In genomic region chr9:107155244-107155817, GRCh38 we compare ENCODE assay signal across 17 cellular contexts.
DNase-seq lines count a peak whose midpoint lies in the region; ATAC-seq and TF ChIP-seq lines count a peak whose summit lies in the region.
"Had no signal": no experiment of that assay in that cellular context is flagged by ENCODE, and none has a peak within 500 bp of the region (broad histone marks: within the 10 kb centered on the region; RNA-seq: fewer than 3 reads in every experiment).

No MANE protein-coding gene starts in this region.

- H3K9me3 ChIP-seq in left ventricle myocardium inferior (replicated peaks), result peaks cover 15% of the 10 kb centered on the region
- H3K9me3 ChIP-seq in OCI-LY1 (ENCODE audit: low read length), result no peaks in the 10 kb centered on the region
- H3K9me3 ChIP-seq: tibial artery had no signal

- H3K27me3 ChIP-seq in left ventricle myocardium inferior (ENCODE audit: low read depth), result no peaks in the 10 kb centered on the region
- no peaks in the 10 kb centered on the region for H3K27me3 ChIP-seq in OCI-LY1 (ENCODE audit: insufficient read depth, low read length)
- H3K27me3 ChIP-seq: tibial artery had no signal

- H3K4me2 ChIP-seq in OCI-LY1 (ENCODE audit: low read length), result no peak overlapping the region

- H3K4me1 ChIP-seq in left ventricle myocardium inferior, result no peaks in the 10 kb centered on the region
- no peaks in the 10 kb centered on the region for H3K4me1 ChIP-seq in OCI-LY1 (ENCODE audit: insufficient read depth, low read length, severe bottlenecking)
- H3K4me1 ChIP-seq: tibial artery had no signal

- H3K9me2 ChIP-seq in OCI-LY1 (ENCODE audit: low read depth, low read length), result no peaks in the 10 kb centered on the region

- TF ChIP-seq CTCF in left ventricle myocardium inferior (IDR thresholded peaks at IDR 0.05; ENCODE audit: borderline replicate concordance) (peak; percentile 23), OCI-LY1 (IDR thresholded peaks at IDR 0.05; ENCODE audit: low read length) (peak; percentile 28; the same call in 1 of the 2 replicates), fibroblast of mammary gland (conservative IDR thresholded peaks at IDR 0.05; ENCODE audit: control insufficient read depth, insufficient read depth, low read depth, low read length) (peak; percentile 31), retinal pigment epithelial cell (conservative IDR thresholded peaks at IDR 0.05; ENCODE audit: low read depth, low read length) (peak; percentile 29)

- no peak overlapping the region for H3K4me3 ChIP-seq in left ventricle myocardium inferior
- H3K4me3 ChIP-seq in OCI-LY1 (ENCODE audit: low read depth, low read length, poor library complexity, severe bottlenecking), result no peak overlapping the region
- H3K4me3 ChIP-seq in fibroblast of mammary gland (ENCODE audit: control insufficient read depth, low read depth, low read length), result no peak overlapping the region
- H3K4me3 ChIP-seq in retinal pigment epithelial cell (ENCODE audit: low read length), result no peak overlapping the region
- H3K4me3 ChIP-seq: lung, tibial artery had no signal

- intact Hi-C loops in left ventricle myocardium inferior (cut with micrococcal nuclease), result no loop called here
- intact Hi-C loops in Right ventricle myocardium superior (cut with DNase I), result no loop called here

- no peaks in the 10 kb centered on the region for H4K20me1 ChIP-seq in OCI-LY1 (ENCODE audit: insufficient read depth, low read length)

- no peak overlapping the region for H3K9ac ChIP-seq in OCI-LY1 (ENCODE audit: low read length)

- ATAC-seq in Right ventricle myocardium superior (ENCODE audit: poor library complexity) (no peak), HG03439 (IDR thresholded peaks at IDR 0.05; ENCODE audit: unreplicated experiment) (no peak), HG03469 (IDR thresholded peaks at IDR 0.05; ENCODE audit: unreplicated experiment) (no peak)
- ATAC-seq: natural killer cell treated with Interleukin-12 subunit alpha and Interleukin-12 subunit beta and Interleukin-15 and Interleukin-18, amount 100 ng/mL, for 72 hours had no signal

- no peak overlapping the region for H2AFZ ChIP-seq in OCI-LY1 (ENCODE audit: low read length)

- DNase-seq in left ventricle myocardium inferior (no peak), Right ventricle myocardium superior (no peak), fibroblast of mammary gland (ENCODE audit: low read depth) (no peak), retinal pigment epithelial cell (ENCODE audit: low read depth) (no peak), D341Med (ENCODE audit: low spot score) (no peak)
- DNase-seq: ACHN; GF-D8; NCI-H2081 treated with DMSO at 0.1 percent for 48 hours; retina; stimulated activated CD4-positive, alpha-beta T cell treated with anti-CD3 and anti-CD28 coated beads, Interleukin-1b, Interleukin-23, amount 100 ng/mL, for 48 hours; T1000; tibial artery had no signal

- H3K79me2 ChIP-seq in OCI-LY1 (ENCODE audit: insufficient read depth, low read length), result no peaks in the 10 kb centered on the region

- no peak overlapping the region for H3K27ac ChIP-seq in left ventricle myocardium inferior (replicated peaks)
- no peak overlapping the region for H3K27ac ChIP-seq in OCI-LY1 (ENCODE audit: low read depth, low read length, poor library complexity, severe bottlenecking)
- H3K27ac ChIP-seq: tibial artery had no signal

- no peaks in the 10 kb centered on the region for H3F3A ChIP-seq in OCI-LY1 (ENCODE audit: insufficient read depth, low read length)

- no peaks in the 10 kb centered on the region for H3K36me3 ChIP-seq in left ventricle myocardium inferior
- no peaks in the 10 kb centered on the region for H3K36me3 ChIP-seq in OCI-LY1 (ENCODE audit: insufficient read depth, low read length)
- H3K36me3 ChIP-seq: tibial artery had no signal
